ENCODE assay signal across 16 cellular contexts in genomic region chr7:108815815-108816214, GRCh38.
A peak's percentile ranks its signal among the peaks of the same experiment; 100 is the strongest.
DNase-seq lines count a peak whose midpoint lies in the region; FAIRE-seq and TF ChIP-seq lines count a peak whose summit lies in the region.
"Had no signal": no experiment of that assay in that cellular context is flagged by ENCODE, and none has a peak within 500 bp of the region (broad histone marks: within the 10 kb centered on the region; RNA-seq: fewer than 3 reads in every experiment).

No MANE protein-coding gene starts in this region.

- no peak overlapping the region for H3K4me3 ChIP-seq in mammary epithelial cell (replicated peaks in 1 of 3; ENCODE audit: insufficient read depth in 1 of 3, low read depth in 2 of 3, low read length in 3 of 3)
- H3K4me3 ChIP-seq in tibial nerve, result no peak overlapping the region
- no peak overlapping the region for H3K4me3 ChIP-seq in A673 (ENCODE audit: low read depth, low read length, poor library complexity, severe bottlenecking)

- CTCF ChIA-PET in mammary epithelial cell (lab: Charles Lee; ENCODE audit: low non-redundant PET) (no interaction called here), A673 (lab: Charles Lee) (no interaction called here)

- POLR2A ChIA-PET in A673 (lab: Charles Lee; ENCODE audit: low non-redundant PET), result no interaction called here

- dilution Hi-C loops in mammary epithelial cell (cut with HindIII; ENCODE audit: low sequenced_read_pairs), result no loop called here

- intact Hi-C loops in mammary epithelial cell (cut with micrococcal nuclease) (no loop called here), A673 (cut with micrococcal nuclease; ENCODE audit: unreplicated experiment) (no loop called here)

- no peak for FAIRE-seq in HTR-8/SVneo (lab: Jason Lieb, UNC)
- FAIRE-seq: D721Med, GM12892, HepG2 had no signal

- 31% methylated on average over 2 of the region's 2 CpGs for whole genome bisulfite sequencing in mammary epithelial cell (ENCODE audit: low coverage, missing lambda C conversion rate)
- 62 to 65% methylated on average over 2 of the region's 2 CpGs for WGBS in tibial nerve, 2 donors

- no peak overlapping the region for H3K9ac ChIP-seq in mammary epithelial cell (ENCODE audit: insufficient read depth, low read length)

- H3K36me3 ChIP-seq in mammary epithelial cell (ENCODE audit: insufficient read depth, low read length) (no peaks in the 10 kb centered on the region), tibial nerve (no peaks in the 10 kb centered on the region), A673 (ENCODE audit: insufficient read depth, low read length, poor library complexity, severe bottlenecking) (no peaks in the 10 kb centered on the region)

- peak; percentile 4 to 95 for DNase-seq in T47D (ENCODE audit: low read depth in 1 of 2, low spot score in 1 of 2)
- no peak for DNase-seq in mammary epithelial cell
- peak; percentile 15 for DNase-seq in iPS-NIHi7 (ENCODE audit: extremely low spot score)
- no peak for DNase-seq in tibial nerve (ENCODE audit: low spot score in 2 of 2)
- no peak for DNase-seq in HTR-8/SVneo (ENCODE audit: insufficient read length, low spot score)
- no peak for DNase-seq in A673 (ENCODE audit: low spot score)
- DNase-seq: CD8-positive, alpha-beta T cell; COR-L47; DND-41; GDM1; HCEC 1CT; HFFc6 had no signal

- H3K27ac ChIP-seq in mammary epithelial cell (ENCODE audit: insufficient read depth, low read depth, low read length), result no peak overlapping the region
- no peak overlapping the region for H3K27ac ChIP-seq in VCaP
- no peak overlapping the region for H3K27ac ChIP-seq in tibial nerve
- H3K27ac ChIP-seq in A673 (ENCODE audit: low read depth, low read length, poor library complexity, severe bottlenecking), result no peak overlapping the region

- TF ChIP-seq POLR2A in tibial nerve (IDR thresholded peaks at IDR 0.05), result no peak

- no peak overlapping the region for H2AFZ ChIP-seq in mammary epithelial cell (ENCODE audit: low read depth, low read length)

- BruUV-seq in mammary epithelial cell (replicated peaks; lab: Mats Ljungman, UMichigan) (no TSS peak), A673 (replicated peaks; lab: Mats Ljungman, UMichigan) (no TSS peak)

- no peak for TF ChIP-seq CTCF in mammary epithelial cell (conservative IDR thresholded peaks at IDR 0.05 in 1 of 2, IDR thresholded peaks at IDR 0.05 in 1 of 2; ENCODE audit: extremely low read depth in 1 of 2, insufficient read depth in 1 of 2, low read depth in 1 of 2, low read length in 2 of 2)
- TF ChIP-seq CTCF in VCaP (conservative IDR thresholded peaks at IDR 0.05), result 0 out of 2 replicates have a peak, but pooled peaks have one; percentile 9
- no peak for TF ChIP-seq CTCF in tibial nerve (IDR thresholded peaks at IDR 0.05)
- no peak for TF ChIP-seq CTCF in A673 (conservative IDR thresholded peaks at IDR 0.05; ENCODE audit: low read depth, low read length)

- in situ Hi-C loops in T47D (cut with HindIII; ENCODE audit: low pct_unique_long_range_greater_than_20kb, low sequenced_read_pairs), result no loop called here
- in situ Hi-C loops in mammary epithelial cell (cut with MboI; ENCODE audit: low sequenced_read_pairs in 2 of 2), result no loop called here

- H3K27me3 ChIP-seq in mammary epithelial cell (ENCODE audit: insufficient read depth, low read length), result no peaks in the 10 kb centered on the region
- no peaks in the 10 kb centered on the region for H3K27me3 ChIP-seq in tibial nerve
- no peaks in the 10 kb centered on the region for H3K27me3 ChIP-seq in A673 (replicated peaks; ENCODE audit: insufficient read depth, low read depth, low read length, poor library complexity)

- H3K79me2 ChIP-seq in mammary epithelial cell (ENCODE audit: insufficient read depth, low read length), result no peaks in the 10 kb centered on the region

- H3K9me3 ChIP-seq in mammary epithelial cell (replicated peaks; ENCODE audit: insufficient read depth, low read length), result no peaks in the 10 kb centered on the region
- H3K9me3 ChIP-seq in tibial nerve, result no peaks in the 10 kb centered on the region
- H3K9me3 ChIP-seq in A673 (ENCODE audit: low read depth, low read length, poor library complexity, severe bottlenecking), result no peaks in the 10 kb centered on the region

- H4K20me1 ChIP-seq in mammary epithelial cell (ENCODE audit: insufficient read depth, low read length), result no peaks in the 10 kb centered on the region

- no peaks in the 10 kb centered on the region for H3K4me1 ChIP-seq in mammary epithelial cell (ENCODE audit: insufficient read depth, low read length)
- no peaks in the 10 kb centered on the region for H3K4me1 ChIP-seq in tibial nerve
- H3K4me1 ChIP-seq in A673 (ENCODE audit: insufficient read depth, low read length, poor library complexity, severe bottlenecking), result no peaks in the 10 kb centered on the region

- TF ChIP-seq EP300 in tibial nerve (IDR thresholded peaks at IDR 0.05), result no peak

- no peak overlapping the region for H3K4me2 ChIP-seq in mammary epithelial cell (ENCODE audit: insufficient read depth, low read depth, low read length)

Comparison
In these comparisons a context has a peak if more than half of its experiments do, and no peak if none do; other contexts are left out.
1. DNase-seq: peak in T47D (2 of 2) and iPS-NIHi7 (single experiment); none in mammary epithelial cell (single experiment), tibial nerve (0 of 2), HTR-8/SVneo (single experiment) and A673 (single experiment).